Comparison of ENCODE assay signal across 29 cellular contexts in the genomic region with DNA sequence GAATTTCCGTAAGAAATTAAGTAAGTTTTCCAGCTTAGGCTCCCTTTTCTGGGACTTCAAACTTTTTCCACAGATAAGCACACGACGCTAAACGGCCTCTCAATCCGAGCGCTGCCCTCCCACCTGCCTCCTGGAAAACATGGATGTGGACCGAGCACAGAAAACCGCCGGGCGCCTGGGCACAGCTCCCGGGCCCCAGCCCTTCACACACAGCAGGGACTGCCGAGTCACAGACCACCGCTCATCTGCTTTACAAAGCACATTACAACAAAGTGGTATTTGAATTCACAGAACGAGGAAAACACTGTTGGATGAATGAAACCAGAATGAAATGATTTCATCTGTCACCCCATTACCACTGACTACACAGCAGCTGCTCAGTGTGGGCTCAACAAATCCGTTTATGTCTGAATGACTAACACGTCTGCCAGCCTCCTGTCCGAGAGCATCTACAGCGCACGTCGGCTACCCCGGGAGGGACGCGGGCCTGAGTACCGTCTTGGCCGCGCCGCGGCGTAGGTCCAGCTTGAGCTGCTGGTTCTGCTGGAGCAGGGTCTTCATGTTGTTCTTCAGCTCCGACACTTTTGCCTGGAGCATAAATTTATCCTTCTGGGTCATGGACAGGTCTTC. TPM values are rescaled to one million over a fixed set of nuclear protein-coding genes. Genes with fewer than 3 reads are reported as not detected.
DNase-seq lines count a peak whose midpoint lies in the region; ATAC-seq, FAIRE-seq and TF ChIP-seq lines count a peak whose summit lies in the region.
"Had no signal": no experiment of that assay in that cellular context is flagged by ENCODE, and none has a peak within 500 bp of the region (broad histone marks: within the 10 kb centered on the region; RNA-seq: fewer than 3 reads in every experiment).

No MANE protein-coding gene starts in this region.

- H3K9ac ChIP-seq in BLaER1 treated with 17β-estradiol and CSF1 and Interleukin-3, amounts not matched to agents 10 nM and 100 nM: peak overlapping the region in 5 of 11 experiments; percentile 8 to 55 (median 19); a peak in 6 of 22 replicates
- no peak overlapping the region for H3K9ac ChIP-seq in K562 (ENCODE audit: insufficient read depth in 1 of 2, low read depth in 2 of 2, low read length in 2 of 2)

- ATAC-seq in K562 (no peak), HG03175 (IDR thresholded peaks at IDR 0.05; ENCODE audit: unreplicated experiment) (no peak), GM18505 (IDR thresholded peaks at IDR 0.05; ENCODE audit: unreplicated experiment) (no peak)
- no peak for ATAC-seq in naive thymus-derived CD8-positive, alpha-beta T cell
- ATAC-seq: left ventricle myocardium superior; stimulated activated naive B cell treated with anti-CD40 and anti-IgM and Interleukin-4, amounts not matched to agents 10 μg/mL and 1 μg/mL and 100 μg/mL, for 72 hours had no signal

- peaks cover 71 to 89% (median 81%) of the 10 kb centered on the region in 11 experiments for H3K36me3 ChIP-seq in BLaER1 treated with 17β-estradiol and CSF1 and Interleukin-3, amounts not matched to agents 10 nM and 100 nM
- H3K36me3 ChIP-seq in K562 (ENCODE audit: control insufficient read depth, insufficient read depth, low read length) (peaks cover 73% of the 10 kb centered on the region), spleen (peaks cover 3 to 87% (median 70%) of the 10 kb centered on the region in 6 donors)

- peak overlapping the region in 1 of 4 donors; percentile 55 for H3K4me3 Mint-ChIP-seq in IgD-negative memory B cell
- H3K4me3 Mint-ChIP-seq in naive thymus-derived CD8-positive, alpha-beta T cell: peak overlapping the region in 8 of 10 donors; percentile 22 to 76 (median 54)
- H3K4me3 Mint-ChIP-seq: stimulated activated naive B cell treated with anti-CD40 and anti-IgM and Interleukin-4, amounts not matched to agents 10 μg/mL and 1 μg/mL and 100 μg/mL, for 72 hours had no signal

- no peak for TF ChIP-seq CTCF in K562 (IDR thresholded peaks at IDR 0.05 in 2 of 3, conservative IDR thresholded peaks at IDR 0.05 in 1 of 3; ENCODE audit: insufficient read depth in 2 of 3, low read depth in 1 of 3, low read length in 3 of 3)
- no peak for TF ChIP-seq CTCF in spleen (IDR thresholded peaks at IDR 0.05 in 8 of 11, conservative IDR thresholded peaks at IDR 0.05 in 3 of 11)

- DNase-seq in K562 (ENCODE audit: extremely low read depth in 1 of 4, low spot score in 3 of 4) (no peak), spleen (no peak), GM12891 (ENCODE audit: insufficient read length, low spot score) (no peak)
- no peak for DNase-seq in naive thymus-derived CD8-positive, alpha-beta T cell
- DNase-seq: aorta; Calu3; DMS79 treated with DMSO at 0.1 percent for 48 hours; GF-D8; KG1; left ventricle myocardium superior; MG63; NCI-H1105 treated with DMSO at 0.1 percent for 48 hours; NCI-H1930; NCI-H2171 treated with DMSO at 0.1 percent for 48 hours; NCI-H510A; stimulated activated naive B cell treated with anti-CD40 and anti-IgM and Interleukin-4, amounts not matched to agents 10 μg/mL and 1 μg/mL and 100 μg/mL, for 72 hours had no signal

- H4K20me1 ChIP-seq in BLaER1 treated with 17β-estradiol and CSF1 and Interleukin-3, amounts not matched to agents 10 nM and 100 nM: peaks cover 0 to 58% (median 22%) of the 10 kb centered on the region in 11 experiments; a peak in 15 of 22 replicates
- no peaks in the 10 kb centered on the region for H4K20me1 ChIP-seq in K562 (replicated peaks; ENCODE audit: control insufficient read depth, insufficient read depth, low read length)

- H3K4me1 ChIP-seq in BLaER1 treated with 17β-estradiol and CSF1 and Interleukin-3, amounts not matched to agents 10 nM and 100 nM: peaks cover 39 to 53% (median 52%) of the 10 kb centered on the region in 10 experiments
- peaks cover 0 to 15% of the 10 kb centered on the region in 2 experiments; a peak in 2 of 5 replicates for H3K4me1 ChIP-seq in K562 (replicated peaks in 1 of 2; ENCODE audit: control insufficient read depth in 2 of 2, insufficient read depth in 2 of 2, low read length in 2 of 2)
- peaks cover 20 to 38% (median 33%) of the 10 kb centered on the region in 6 donors for H3K4me1 ChIP-seq in spleen

- no peaks in the 10 kb centered on the region for H3K9me3 Mint-ChIP-seq in IgD-negative memory B cell
- no peaks in the 10 kb centered on the region for H3K9me3 Mint-ChIP-seq in naive thymus-derived CD8-positive, alpha-beta T cell
- H3K9me3 Mint-ChIP-seq: activated naive CD4-positive, alpha-beta T cell treated with anti-CD3 and anti-CD28 coated beads, Interleukin-2, amount 50 U/mL, for 24 hours; activated T-helper 2 cell treated with anti-CD3 and anti-CD28 coated beads, Interferon-gamma antibody, Interleukin-2, Interleukin-4, amounts not matched to agents 10 μg/mL and 5 μg/mL and 100 μg/mL, durations not matched to agents 14 hours and 24 hours and 36 hours; stimulated activated naive B cell treated with anti-CD40 and anti-IgM and Interleukin-4, amounts not matched to agents 10 μg/mL and 1 μg/mL and 100 μg/mL, for 72 hours had no signal

- H3K9me1 ChIP-seq in K562 (ENCODE audit: control insufficient read depth, insufficient read depth, low read length): no peaks in the 10 kb centered on the region

- TF ChIP-seq POLR2A in K562 (conservative IDR thresholded peaks at IDR 0.05) (no peak), spleen (IDR thresholded peaks at IDR 0.05) (no peak), GM12891 (IDR thresholded peaks at IDR 0.05; ENCODE audit: low read depth, low read length) (no peak), GM18505 (IDR thresholded peaks at IDR 0.05; ENCODE audit: borderline replicate concordance, extremely low read depth, insufficient read depth, insufficient read length) (no peak)

- no peak overlapping the region for H3K4me3 ChIP-seq in BLaER1 treated with 17β-estradiol and CSF1 and Interleukin-3, amounts not matched to agents 10 nM and 100 nM
- H3K4me3 ChIP-seq in K562 (no peak overlapping the region), spleen (no peak overlapping the region)
- H3K4me3 ChIP-seq: MG63, upper lobe of left lung had no signal

- POLR2A ChIA-PET in K562 (lab: Yijun Ruan, JAX): interaction anchor here (0.6 to 1.6 kb wide), 3 partner anchors 10 to 240 kb away, joined by 3 to 6 read pairs (median 4); no protein-coding TSS in a partner anchor
- POLR2A ChIA-PET in naive thymus-derived CD8-positive, alpha-beta T cell (lab: Charles Lee): interaction anchor here (2.7 to 3.1 kb wide), 2 partner anchors 13 to 54 kb away, joined by 12 to 16 read pairs; a partner anchor contains a TSS

- intact Hi-C loops in K562 (cut with micrococcal nuclease): no loop called here
- intact Hi-C loops in spleen (cut with DNase I; ENCODE audit: low total_unique reads): no loop called here

- FAIRE-seq in K562 (lab: Jason Lieb, UNC): no peak
- no peak for FAIRE-seq in GM12891 (lab: Jason Lieb, UNC)
- FAIRE-seq: colon, H1, keratinocyte, TTC549 had no signal

- H3K36me3 Mint-ChIP-seq in IgD-negative memory B cell: no peaks in the 10 kb centered on the region
- H3K36me3 Mint-ChIP-seq in naive thymus-derived CD8-positive, alpha-beta T cell: peaks cover 0 to 55% (median 14%) of the 10 kb centered on the region in 3 donors

- H3K9me3 ChIP-seq in BLaER1 treated with 17β-estradiol and CSF1 and Interleukin-3, amounts not matched to agents 10 nM and 100 nM (replicated peaks in 1 of 11): no peaks in the 10 kb centered on the region
- H3K9me3 ChIP-seq in K562 (replicated peaks; ENCODE audit: control insufficient read depth, insufficient read depth, low read depth, low read length): no peaks in the 10 kb centered on the region
- no peaks in the 10 kb centered on the region for H3K9me3 ChIP-seq in spleen
- H3K9me3 ChIP-seq: MG63, upper lobe of left lung had no signal

- H3K27ac Mint-ChIP-seq in IgD-negative memory B cell: peak overlapping the region in 2 of 3 donors; percentile 93 to 98
- H3K27ac Mint-ChIP-seq in naive thymus-derived CD8-positive, alpha-beta T cell: peak overlapping the region in 9 of 10 donors; percentile 35 to 94 (median 84)
- H3K27ac Mint-ChIP-seq: activated T-helper 2 cell treated with anti-CD3 and anti-CD28 coated beads, Interferon-gamma antibody, Interleukin-2, Interleukin-4, amounts not matched to agents 10 μg/mL and 5 μg/mL and 100 μg/mL, durations not matched to agents 14 hours and 24 hours and 36 hours had no signal

- H3K79me2 ChIP-seq in K562 (ENCODE audit: control insufficient read depth, insufficient read depth, low read length): no peaks in the 10 kb centered on the region

- no TSS peak for BruUV-seq in K562 (replicated peaks; lab: Mats Ljungman, UMichigan)

- H3K27me3 ChIP-seq in BLaER1 treated with 17β-estradiol and CSF1 and Interleukin-3, amounts not matched to agents 10 nM and 100 nM: no peaks in the 10 kb centered on the region
- no peaks in the 10 kb centered on the region for H3K27me3 ChIP-seq in K562 (ENCODE audit: control insufficient read depth in 2 of 2, insufficient read depth in 2 of 2, low read length in 2 of 2)
- no peaks in the 10 kb centered on the region for H3K27me3 ChIP-seq in spleen (replicated peaks in 1 of 7)
- H3K27me3 ChIP-seq: MG63, upper lobe of left lung had no signal

- peak overlapping the region in 1 of 11 experiments; percentile 44; a peak in 2 of 22 replicates for H3K27ac ChIP-seq in BLaER1 treated with 17β-estradiol and CSF1 and Interleukin-3, amounts not matched to agents 10 nM and 100 nM
- H3K27ac ChIP-seq in K562 (ENCODE audit: extremely low read depth, low read depth, low read length) (no peak overlapping the region), spleen (no peak overlapping the region)
- H3K27ac ChIP-seq: C4-2B, epithelial cell of prostate, upper lobe of left lung had no signal

- in situ Hi-C loops in K562 (cut with MboI): no loop called here

- CTCF ChIA-PET in K562 (lab: Yijun Ruan, JAX; ENCODE audit: low intra/inter-chr PET ratio): no interaction called here

- peaks cover 19 to 26% (median 24%) of the 10 kb centered on the region in 3 donors for H3K4me1 Mint-ChIP-seq in IgD-negative memory B cell
- peaks cover 18 to 58% (median 47%) of the 10 kb centered on the region in 4 donors for H3K4me1 Mint-ChIP-seq in naive thymus-derived CD8-positive, alpha-beta T cell

- H3K4me2 ChIP-seq in BLaER1 treated with 17β-estradiol and CSF1 and Interleukin-3, amounts not matched to agents 10 nM and 100 nM: peak overlapping the region in 8 of 11 experiments; percentile 13 to 99 (median 92); a peak in 12 of 22 replicates
- H3K4me2 ChIP-seq in K562 (ENCODE audit: insufficient read depth, low read length): no peak overlapping the region

- peaks cover 2% of the 10 kb centered on the region for H3K27me3 Mint-ChIP-seq in IgD-negative memory B cell
- no peaks in the 10 kb centered on the region for H3K27me3 Mint-ChIP-seq in naive thymus-derived CD8-positive, alpha-beta T cell
- H3K27me3 Mint-ChIP-seq: activated naive CD4-positive, alpha-beta T cell treated with anti-CD3 and anti-CD28 coated beads, Interleukin-2, amount 50 U/mL, for 24 hours; stimulated activated naive B cell treated with anti-CD40 and anti-IgM and Interleukin-4, amounts not matched to agents 10 μg/mL and 1 μg/mL and 100 μg/mL, for 72 hours had no signal

- no peak for TF ChIP-seq RAD21 in K562 (CRISPR knock-in tag; conservative IDR thresholded peaks at IDR 0.05 in 1 of 2, IDR thresholded peaks at IDR 0.05 in 1 of 2)

- WGBS in K562 (ENCODE audit: insufficient coverage, low coverage, missing lambda C conversion rate): 92% methylated on average over 27 of the region's 30 CpGs
- WGBS in spleen, 5 donors: 88 to 93% (median 93%) methylated on average over 30 of the region's 30 CpGs

- no peak for TF ChIP-seq EP300 in K562 (IDR thresholded peaks at IDR 0.05; ENCODE audit: low read length)

- H2AFZ ChIP-seq in K562 (ENCODE audit: low read depth, low read length): no peak overlapping the region

RNA-seq across cellular contexts. Expression of a gene that starts 13.1 kb away (rescaled TPM):
- 26.6 TPM for polyA plus RNA-seq in IgD-negative memory B cell
- total RNA-seq in K562 (2011; cell fraction: chromatin; rRNA removed; ENCODE audit: low replicate concordance): 353 and 486 TPM in 2 replicates
- total RNA-seq in K562 (2011; cell fraction: nucleolus; rRNA removed): 225 and 254 TPM in 2 replicates
- total RNA-seq in K562 (2011; cell fraction: nucleoplasm; rRNA removed): 264 and 271 TPM in 2 replicates
- 33.6 and 42.3 TPM in 2 replicates for total RNA-seq in K562 (2014; rRNA removed)
- 44.0 and 45.6 TPM in 2 replicates for total RNA-seq in K562 (2014; rRNA removed; fragmentation: Illumina TruSeq; extraction: Trizol)
- total RNA-seq in K562 (2015; rRNA removed; fragmentation: Illumina TruSeq; extraction: Trizol): 49.5 and 50.4 TPM in 2 replicates
- 54.3 and 56.9 TPM in 2 replicates for total RNA-seq in K562 (2021)
- 57.7 and 69.0 TPM in 2 replicates for polyA plus RNA-seq in K562 (2011; rRNA removed)
- 41.4 and 48.0 TPM in 2 replicates for polyA plus RNA-seq in K562 (2011; cell fraction: cytosol; rRNA removed)
- 224 and 322 TPM in 2 replicates for polyA plus RNA-seq in K562 (2011; cell fraction: nucleus; rRNA removed)
- 39.1 and 44.5 TPM in 2 replicates for polyA plus RNA-seq in K562 (2012)
- polyA plus RNA-seq in K562 (2014; fragmentation: Illumina TruSeq; extraction: Trizol): 43.6 and 46.3 TPM in 2 replicates
- 1 to 10 TPM; 3.2 TPM for polyA plus RNA-seq in K562 (2014; fragmentation: Nextera tagmentation; extraction: Ambion mirVana)
- polyA plus RNA-seq in K562 (2014; rRNA removed): 49.7 and 51.6 TPM in 2 replicates
- polyA minus RNA-seq in K562 (2011; rRNA and poly(A)+ RNA removed): 139 and 163 TPM in 2 replicates
- polyA minus RNA-seq in K562 (2011; cell fraction: cytosol; rRNA and poly(A)+ RNA removed): 46.5 and 72.4 TPM in 2 replicates
- 105 and 129 TPM in 2 replicates for polyA minus RNA-seq in K562 (2011; cell fraction: nucleus; rRNA and poly(A)+ RNA removed)
- total RNA-seq in naive thymus-derived CD8-positive, alpha-beta T cell: 100 to 1,000 TPM; 100 to 107 TPM
- polyA plus RNA-seq in naive thymus-derived CD8-positive, alpha-beta T cell: 10 to 100 TPM; 17.8 to 32.1 (median 23.0) TPM
- 10 to 100 TPM; 60.4 to 86.5 (median 82.3) TPM for total RNA-seq in spleen
- polyA plus RNA-seq in spleen: 10 to 100 TPM; 25.7 to 48.5 (median 40.4) TPM
- polyA plus RNA-seq in GM12891 (2012; ENCODE audit: low read depth, missing spikeins): 34.5 TPM

RNA-seq across cellular contexts. Expression of a gene that starts 53.9 kb away (rescaled TPM):
- polyA plus RNA-seq in IgD-negative memory B cell: 11.5 TPM
- 144 and 257 TPM in 2 replicates for total RNA-seq in K562 (2011; cell fraction: chromatin; rRNA removed; ENCODE audit: low replicate concordance)
- total RNA-seq in K562 (2011; cell fraction: nucleolus; rRNA removed): 92.6 and 108 TPM in 2 replicates
- total RNA-seq in K562 (2011; cell fraction: nucleoplasm; rRNA removed): 87.7 and 106 TPM in 2 replicates
- 36.1 and 38.7 TPM in 2 replicates for total RNA-seq in K562 (2014; rRNA removed)
- 17.0 and 19.0 TPM in 2 replicates for total RNA-seq in K562 (2014; rRNA removed; fragmentation: Illumina TruSeq; extraction: Trizol)
- 21.2 and 22.8 TPM in 2 replicates for total RNA-seq in K562 (2015; rRNA removed; fragmentation: Illumina TruSeq; extraction: Trizol)
- total RNA-seq in K562 (2021): 41.7 and 48.1 TPM in 2 replicates
- 15.0 and 20.2 TPM in 2 replicates for polyA plus RNA-seq in K562 (2011; rRNA removed)
- polyA plus RNA-seq in K562 (2011; cell fraction: cytosol; rRNA removed): 21.4 and 25.3 TPM in 2 replicates
- polyA plus RNA-seq in K562 (2011; cell fraction: nucleus; rRNA removed): 38.5 and 43.6 TPM in 2 replicates
- polyA plus RNA-seq in K562 (2012): 12.5 and 13.1 TPM in 2 replicates
- polyA plus RNA-seq in K562 (2014; fragmentation: Illumina TruSeq; extraction: Trizol): 9.0 and 11.8 TPM in 2 replicates
- polyA plus RNA-seq in K562 (2014; fragmentation: Nextera tagmentation; extraction: Ambion mirVana): 1 to 10 TPM; 1.9 to 2.9 TPM
- 18.4 and 18.6 TPM in 2 replicates for polyA plus RNA-seq in K562 (2014; rRNA removed)
- polyA minus RNA-seq in K562 (2011; rRNA and poly(A)+ RNA removed): 26.2 and 28.2 TPM in 2 replicates
- 43.5 and 57.6 TPM in 2 replicates for polyA minus RNA-seq in K562 (2011; cell fraction: cytosol; rRNA and poly(A)+ RNA removed)
- 18.7 and 48.9 TPM in 2 replicates for polyA minus RNA-seq in K562 (2011; cell fraction: nucleus; rRNA and poly(A)+ RNA removed)
- total RNA-seq in naive thymus-derived CD8-positive, alpha-beta T cell: 10 to 100 TPM; 77.9 to 82.1 TPM
- polyA plus RNA-seq in naive thymus-derived CD8-positive, alpha-beta T cell: 10 to 100 TPM in 2 of 3 donors, 1 to 10 TPM in 1; 2.7 to 18.1 (median 12.2) TPM
- total RNA-seq in spleen: 10 to 100 TPM; 51.3 to 80.9 (median 56.1) TPM
- polyA plus RNA-seq in spleen: 10 to 100 TPM in 1 of 3 donors, 1 to 10 TPM in 2; 6.8 to 18.7 (median 7.8) TPM
- 9.0 TPM for polyA plus RNA-seq in GM12891 (2012; ENCODE audit: low read depth, missing spikeins)
